1 cellular context compared by ENCODE assay signal in the genomic region with DNA sequence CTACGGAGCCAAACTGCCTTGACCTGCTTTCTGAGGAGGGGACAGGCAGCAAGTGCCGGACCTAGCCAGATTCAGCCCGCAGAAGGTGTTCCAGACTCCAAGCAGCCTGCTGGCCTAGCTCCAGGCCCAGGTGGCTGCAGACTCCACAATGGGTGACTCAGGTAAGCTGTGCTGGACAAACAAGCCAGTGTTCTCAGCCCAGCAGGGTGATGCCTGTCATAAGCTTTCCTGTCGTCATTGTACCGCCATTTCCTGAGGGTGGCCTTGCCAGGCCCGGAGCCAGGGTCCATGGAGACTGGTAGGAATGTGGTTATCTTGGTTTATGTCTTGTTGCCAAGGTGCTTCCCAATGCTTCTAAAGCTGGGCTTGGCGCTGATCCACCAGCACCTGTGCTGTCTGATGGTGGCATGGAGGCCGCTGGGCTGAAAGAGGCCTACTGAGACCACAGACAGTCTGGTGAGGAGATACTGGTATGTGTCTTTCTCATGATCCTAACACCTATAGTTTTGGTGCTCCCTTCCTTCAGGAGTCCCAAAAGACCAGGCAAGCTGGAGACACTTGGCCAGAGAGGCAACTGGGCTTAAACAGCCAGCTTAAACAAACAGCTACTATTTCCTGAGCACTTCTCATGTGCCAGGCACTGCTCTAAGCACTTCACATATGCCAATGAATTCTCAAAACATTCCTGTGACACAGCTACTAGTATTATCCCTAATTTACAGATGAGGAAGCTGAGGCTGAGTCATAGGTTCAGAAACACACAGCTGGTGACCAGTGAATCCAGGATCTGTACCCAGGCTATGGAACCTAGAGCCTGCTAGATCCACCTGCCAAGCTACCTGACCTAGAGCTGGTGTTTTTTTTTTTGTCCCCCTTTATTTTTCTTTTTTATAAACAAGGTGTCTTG.
A peak's percentile ranks its signal among the peaks of the same experiment; 100 is the strongest.
TF ChIP-seq lines count a peak whose summit lies in the region.

No MANE protein-coding gene starts in this region.

TF ChIP-seq in K562, 482 proteins besides CTCF, POLR2A, EP300 and RAD21 (continued from another document and continues in another):
- TF ChIP-seq, protein P1, sequence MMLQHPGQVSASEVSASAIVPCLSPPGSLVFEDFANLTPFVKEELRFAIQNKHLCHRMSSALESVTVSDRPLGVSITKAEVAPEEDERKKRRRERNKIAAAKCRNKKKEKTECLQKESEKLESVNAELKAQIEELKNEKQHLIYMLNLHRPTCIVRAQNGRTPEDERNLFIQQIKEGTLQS (IDR thresholded peaks at IDR 0.05): no peak
- TF ChIP-seq, protein P1 (CRISPR knock-in tag; conservative IDR thresholded peaks at IDR 0.05): no peak
- TF ChIP-seq, protein P2, sequence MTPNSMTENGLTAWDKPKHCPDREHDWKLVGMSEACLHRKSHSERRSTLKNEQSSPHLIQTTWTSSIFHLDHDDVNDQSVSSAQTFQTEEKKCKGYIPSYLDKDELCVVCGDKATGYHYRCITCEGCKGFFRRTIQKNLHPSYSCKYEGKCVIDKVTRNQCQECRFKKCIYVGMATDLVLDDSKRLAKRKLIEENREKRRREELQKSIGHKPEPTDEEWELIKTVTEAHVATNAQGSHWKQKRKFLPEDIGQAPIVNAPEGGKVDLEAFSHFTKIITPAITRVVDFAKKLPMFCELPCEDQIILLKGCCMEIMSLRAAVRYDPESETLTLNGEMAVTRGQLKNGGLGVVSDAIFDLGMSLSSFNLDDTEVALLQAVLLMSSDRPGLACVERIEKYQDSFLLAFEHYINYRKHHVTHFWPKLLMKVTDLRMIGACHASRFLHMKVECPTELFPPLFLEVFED (CRISPR knock-in tag; conservative IDR thresholded peaks at IDR 0.05): no peak
- TF ChIP-seq FIP1L1 (IDR thresholded peaks at IDR 0.05; ENCODE audit: low read depth, low read length, poor library complexity, severe bottlenecking) (no peak), ZNF282 (CRISPR knock-in tag; IDR thresholded peaks at IDR 0.05) (no peak), KDM2B (CRISPR knock-in tag; IDR thresholded peaks at IDR 0.05) (no peak), ZNF583 (CRISPR knock-in tag; IDR thresholded peaks at IDR 0.05) (0 out of 2 replicates have a peak, but pooled peaks have one; percentile 17), NR3C1 (CRISPR knock-in tag; IDR thresholded peaks at IDR 0.05) (no peak), SMARCC2 (IDR thresholded peaks at IDR 0.05; ENCODE audit: low read depth) (0 out of 2 replicates have a peak, but pooled peaks have one; percentile 17), JUNB (CRISPR knock-in tag; conservative IDR thresholded peaks at IDR 0.05) (no peak), MYNN (IDR thresholded peaks at IDR 0.05) (no peak), MYNN (CRISPR knock-in tag; IDR thresholded peaks at IDR 0.05) (no peak), FOXP1 (CRISPR knock-in tag; IDR thresholded peaks at IDR 0.05) (no peak; the same call in 1 of the 2 replicates), KLF6 (CRISPR knock-in tag; IDR thresholded peaks at IDR 0.05; ENCODE audit: borderline replicate concordance) (no peak), SIRT6 (IDR thresholded peaks at IDR 0.05; ENCODE audit: low read depth, low read length) (no peak), ZNF324 (CRISPR knock-in tag; IDR thresholded peaks at IDR 0.05) (no peak), ZNF589 (CRISPR knock-in tag; IDR thresholded peaks at IDR 0.05; ENCODE audit: low read depth) (no peak), ETS2 (tag; IDR thresholded peaks at IDR 0.05; ENCODE audit: borderline replicate concordance, poor library complexity, severe bottlenecking) (no peak), ARID1B (IDR thresholded peaks at IDR 0.05) (no peak), ZNF224 (CRISPR knock-in tag; IDR thresholded peaks at IDR 0.05) (no peak), SETDB1 (IDR thresholded peaks at IDR 0.05; ENCODE audit: low read length) (no peak), CREB1 (IDR thresholded peaks at IDR 0.05) (no peak), CREB1 (CRISPR knock-in tag; IDR thresholded peaks at IDR 0.05) (no peak), POLR2G (IDR thresholded peaks at IDR 0.05; ENCODE audit: low read depth, low read length) (no peak), NCOA4 (IDR thresholded peaks at IDR 0.05; ENCODE audit: partially characterized antibody) (peak; percentile 10), NFE2 (IDR thresholded peaks at IDR 0.05; ENCODE audit: low read depth) (no peak), ZC3H4 (CRISPR knock-in tag; IDR thresholded peaks at IDR 0.05; ENCODE audit: borderline replicate concordance) (peak; percentile 67; the same call in 1 of the 2 replicates), LARP7 (IDR thresholded peaks at IDR 0.05) (peak; percentile 59; the same call in 1 of the 2 replicates), ADNP (tag; IDR thresholded peaks at IDR 0.05) (0 out of 2 replicates have a peak, but pooled peaks have one; percentile 67), TCF7 (IDR thresholded peaks at IDR 0.05; ENCODE audit: borderline replicate concordance) (no peak), FOXA1 (IDR thresholded peaks at IDR 0.05; ENCODE audit: borderline replicate concordance) (no peak), ZFX (CRISPR knock-in tag; IDR thresholded peaks at IDR 0.05) (peak; percentile 37; the same call in 1 of the 2 replicates), RFX7 (CRISPR knock-in tag; IDR thresholded peaks at IDR 0.05) (no peak), RBM22 (IDR thresholded peaks at IDR 0.05; ENCODE audit: low read depth, low read length, poor library complexity, severe bottlenecking) (no peak), YY1 (IDR thresholded peaks at IDR 0.05; ENCODE audit: borderline replicate concordance in 1 of 3, control insufficient read depth in 1 of 3, extremely low read depth in 1 of 3, insufficient read depth in 3 of 3, insufficient read length in 1 of 3, insufficient replicate concordance in 2 of 3, low read depth in 1 of 3, low read length in 2 of 3) (peak in 1 of 3 experiments; percentile 13), HIVEP1 (CRISPR knock-in tag; IDR thresholded peaks at IDR 0.05) (no peak)
- TF ChIP-seq, protein P3, sequence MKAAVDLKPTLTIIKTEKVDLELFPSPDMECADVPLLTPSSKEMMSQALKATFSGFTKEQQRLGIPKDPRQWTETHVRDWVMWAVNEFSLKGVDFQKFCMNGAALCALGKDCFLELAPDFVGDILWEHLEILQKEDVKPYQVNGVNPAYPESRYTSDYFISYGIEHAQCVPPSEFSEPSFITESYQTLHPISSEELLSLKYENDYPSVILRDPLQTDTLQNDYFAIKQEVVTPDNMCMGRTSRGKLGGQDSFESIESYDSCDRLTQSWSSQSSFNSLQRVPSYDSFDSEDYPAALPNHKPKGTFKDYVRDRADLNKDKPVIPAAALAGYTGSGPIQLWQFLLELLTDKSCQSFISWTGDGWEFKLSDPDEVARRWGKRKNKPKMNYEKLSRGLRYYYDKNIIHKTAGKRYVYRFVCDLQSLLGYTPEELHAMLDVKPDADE (conservative IDR thresholded peaks at IDR 0.05; ENCODE audit: control insufficient read depth, low read depth, low read length): 0 out of 2 replicates have a peak, but pooled peaks have one; percentile 13
- TF ChIP-seq, protein P4, sequence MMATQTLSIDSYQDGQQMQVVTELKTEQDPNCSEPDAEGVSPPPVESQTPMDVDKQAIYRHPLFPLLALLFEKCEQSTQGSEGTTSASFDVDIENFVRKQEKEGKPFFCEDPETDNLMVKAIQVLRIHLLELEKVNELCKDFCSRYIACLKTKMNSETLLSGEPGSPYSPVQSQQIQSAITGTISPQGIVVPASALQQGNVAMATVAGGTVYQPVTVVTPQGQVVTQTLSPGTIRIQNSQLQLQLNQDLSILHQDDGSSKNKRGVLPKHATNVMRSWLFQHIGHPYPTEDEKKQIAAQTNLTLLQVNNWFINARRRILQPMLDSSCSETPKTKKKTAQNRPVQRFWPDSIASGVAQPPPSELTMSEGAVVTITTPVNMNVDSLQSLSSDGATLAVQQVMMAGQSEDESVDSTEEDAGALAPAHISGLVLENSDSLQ (IDR thresholded peaks at IDR 0.05): no peak
- TF ChIP-seq, protein P5, sequence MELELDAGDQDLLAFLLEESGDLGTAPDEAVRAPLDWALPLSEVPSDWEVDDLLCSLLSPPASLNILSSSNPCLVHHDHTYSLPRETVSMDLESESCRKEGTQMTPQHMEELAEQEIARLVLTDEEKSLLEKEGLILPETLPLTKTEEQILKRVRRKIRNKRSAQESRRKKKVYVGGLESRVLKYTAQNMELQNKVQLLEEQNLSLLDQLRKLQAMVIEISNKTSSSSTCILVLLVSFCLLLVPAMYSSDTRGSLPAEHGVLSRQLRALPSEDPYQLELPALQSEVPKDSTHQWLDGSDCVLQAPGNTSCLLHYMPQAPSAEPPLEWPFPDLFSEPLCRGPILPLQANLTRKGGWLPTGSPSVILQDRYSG (tag; conservative IDR thresholded peaks at IDR 0.05; ENCODE audit: low read depth): peak; percentile 54; the same call in 1 of the 2 replicates
- TF ChIP-seq, protein P6, sequence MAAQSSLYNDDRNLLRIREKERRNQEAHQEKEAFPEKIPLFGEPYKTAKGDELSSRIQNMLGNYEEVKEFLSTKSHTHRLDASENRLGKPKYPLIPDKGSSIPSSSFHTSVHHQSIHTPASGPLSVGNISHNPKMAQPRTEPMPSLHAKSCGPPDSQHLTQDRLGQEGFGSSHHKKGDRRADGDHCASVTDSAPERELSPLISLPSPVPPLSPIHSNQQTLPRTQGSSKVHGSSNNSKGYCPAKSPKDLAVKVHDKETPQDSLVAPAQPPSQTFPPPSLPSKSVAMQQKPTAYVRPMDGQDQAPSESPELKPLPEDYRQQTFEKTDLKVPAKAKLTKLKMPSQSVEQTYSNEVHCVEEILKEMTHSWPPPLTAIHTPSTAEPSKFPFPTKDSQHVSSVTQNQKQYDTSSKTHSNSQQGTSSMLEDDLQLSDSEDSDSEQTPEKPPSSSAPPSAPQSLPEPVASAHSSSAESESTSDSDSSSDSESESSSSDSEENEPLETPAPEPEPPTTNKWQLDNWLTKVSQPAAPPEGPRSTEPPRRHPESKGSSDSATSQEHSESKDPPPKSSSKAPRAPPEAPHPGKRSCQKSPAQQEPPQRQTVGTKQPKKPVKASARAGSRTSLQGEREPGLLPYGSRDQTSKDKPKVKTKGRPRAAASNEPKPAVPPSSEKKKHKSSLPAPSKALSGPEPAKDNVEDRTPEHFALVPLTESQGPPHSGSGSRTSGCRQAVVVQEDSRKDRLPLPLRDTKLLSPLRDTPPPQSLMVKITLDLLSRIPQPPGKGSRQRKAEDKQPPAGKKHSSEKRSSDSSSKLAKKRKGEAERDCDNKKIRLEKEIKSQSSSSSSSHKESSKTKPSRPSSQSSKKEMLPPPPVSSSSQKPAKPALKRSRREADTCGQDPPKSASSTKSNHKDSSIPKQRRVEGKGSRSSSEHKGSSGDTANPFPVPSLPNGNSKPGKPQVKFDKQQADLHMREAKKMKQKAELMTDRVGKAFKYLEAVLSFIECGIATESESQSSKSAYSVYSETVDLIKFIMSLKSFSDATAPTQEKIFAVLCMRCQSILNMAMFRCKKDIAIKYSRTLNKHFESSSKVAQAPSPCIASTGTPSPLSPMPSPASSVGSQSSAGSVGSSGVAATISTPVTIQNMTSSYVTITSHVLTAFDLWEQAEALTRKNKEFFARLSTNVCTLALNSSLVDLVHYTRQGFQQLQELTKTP (IDR thresholded peaks at IDR 0.05; ENCODE audit: low read depth in 1 of 2, partially characterized antibody in 2 of 2): no peak
- TF ChIP-seq, protein P7, sequence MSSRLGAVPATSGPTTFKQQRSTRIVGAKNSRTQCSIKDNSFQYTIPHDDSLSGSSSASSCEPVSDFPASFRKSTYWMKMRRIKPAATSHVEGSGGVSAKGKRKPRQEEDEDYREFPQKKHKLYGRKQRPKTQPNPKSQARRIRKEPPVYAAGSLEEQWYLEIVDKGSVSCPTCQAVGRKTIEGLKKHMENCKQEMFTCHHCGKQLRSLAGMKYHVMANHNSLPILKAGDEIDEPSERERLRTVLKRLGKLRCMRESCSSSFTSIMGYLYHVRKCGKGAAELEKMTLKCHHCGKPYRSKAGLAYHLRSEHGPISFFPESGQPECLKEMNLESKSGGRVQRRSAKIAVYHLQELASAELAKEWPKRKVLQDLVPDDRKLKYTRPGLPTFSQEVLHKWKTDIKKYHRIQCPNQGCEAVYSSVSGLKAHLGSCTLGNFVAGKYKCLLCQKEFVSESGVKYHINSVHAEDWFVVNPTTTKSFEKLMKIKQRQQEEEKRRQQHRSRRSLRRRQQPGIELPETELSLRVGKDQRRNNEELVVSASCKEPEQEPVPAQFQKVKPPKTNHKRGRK (tag; IDR thresholded peaks at IDR 0.05): no peak
- TF ChIP-seq, protein P8, sequence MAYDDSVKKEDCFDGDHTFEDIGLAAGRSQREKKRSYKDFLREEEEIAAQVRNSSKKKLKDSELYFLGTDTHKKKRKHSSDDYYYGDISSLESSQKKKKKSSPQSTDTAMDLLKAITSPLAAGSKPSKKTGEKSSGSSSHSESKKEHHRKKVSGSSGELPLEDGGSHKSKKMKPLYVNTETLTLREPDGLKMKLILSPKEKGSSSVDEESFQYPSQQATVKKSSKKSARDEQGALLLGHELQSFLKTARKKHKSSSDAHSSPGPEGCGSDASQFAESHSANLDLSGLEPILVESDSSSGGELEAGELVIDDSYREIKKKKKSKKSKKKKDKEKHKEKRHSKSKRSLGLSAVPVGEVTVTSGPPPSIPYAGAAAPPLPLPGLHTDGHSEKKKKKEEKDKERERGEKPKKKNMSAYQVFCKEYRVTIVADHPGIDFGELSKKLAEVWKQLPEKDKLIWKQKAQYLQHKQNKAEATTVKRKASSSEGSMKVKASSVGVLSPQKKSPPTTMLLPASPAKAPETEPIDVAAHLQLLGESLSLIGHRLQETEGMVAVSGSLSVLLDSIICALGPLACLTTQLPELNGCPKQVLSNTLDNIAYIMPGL (CRISPR knock-in tag; IDR thresholded peaks at IDR 0.05): no peak
- TF ChIP-seq, protein P9, sequence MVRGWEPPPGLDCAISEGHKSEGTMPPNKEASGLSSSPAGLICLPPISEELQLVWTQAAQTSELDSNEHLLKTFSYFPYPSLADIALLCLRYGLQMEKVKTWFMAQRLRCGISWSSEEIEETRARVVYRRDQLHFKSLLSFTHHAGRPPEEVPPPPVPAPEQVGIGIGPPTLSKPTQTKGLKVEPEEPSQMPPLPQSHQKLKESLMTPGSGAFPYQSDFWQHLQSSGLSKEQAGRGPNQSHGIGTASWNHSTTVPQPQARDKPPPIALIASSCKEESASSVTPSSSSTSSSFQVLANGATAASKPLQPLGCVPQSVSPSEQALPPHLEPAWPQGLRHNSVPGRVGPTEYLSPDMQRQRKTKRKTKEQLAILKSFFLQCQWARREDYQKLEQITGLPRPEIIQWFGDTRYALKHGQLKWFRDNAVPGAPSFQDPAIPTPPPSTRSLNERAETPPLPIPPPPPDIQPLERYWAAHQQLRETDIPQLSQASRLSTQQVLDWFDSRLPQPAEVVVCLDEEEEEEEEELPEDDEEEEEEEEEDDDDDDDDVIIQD (CRISPR knock-in tag; IDR thresholded peaks at IDR 0.05): no peak
- TF ChIP-seq, protein P10, sequence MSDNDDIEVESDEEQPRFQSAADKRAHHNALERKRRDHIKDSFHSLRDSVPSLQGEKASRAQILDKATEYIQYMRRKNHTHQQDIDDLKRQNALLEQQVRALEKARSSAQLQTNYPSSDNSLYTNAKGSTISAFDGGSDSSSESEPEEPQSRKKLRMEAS (CRISPR knock-in tag; IDR thresholded peaks at IDR 0.05): no peak
